ENCODE assay signal across 8 cellular contexts in genomic region chr7:99617187-99617781, GRCh38. TPM values are rescaled to one million over a fixed set of nuclear protein-coding genes. Genes with fewer than 3 reads are reported as not detected.
A peak's percentile ranks its signal among the peaks of the same experiment; 100 is the strongest.
DNase-seq lines count a peak whose midpoint lies in the region; ATAC-seq and TF ChIP-seq lines count a peak whose summit lies in the region.

No MANE protein-coding gene starts in this region.

- dilution Hi-C loops in IMR-90 (cut with HindIII; ENCODE audit: low sequenced_read_pairs, unreplicated experiment), result no loop called here

- H3K4me3 Mint-ChIP-seq in neural progenitor cell, result peak overlapping the region; percentile 96

- TF ChIP-seq CTCF in IMR-90 (conservative IDR thresholded peaks at IDR 0.05; ENCODE audit: low read depth, low read length), result no peak
- no peak for TF ChIP-seq CTCF in coronary artery (IDR thresholded peaks at IDR 0.05)
- no peak for TF ChIP-seq CTCF in neural progenitor cell (IDR thresholded peaks at IDR 0.05)

- H3K36me3 ChIP-seq in IMR-90 (ENCODE audit: control insufficient read depth, insufficient read depth, low read length), result peaks cover 24% of the 10 kb centered on the region
- H3K36me3 ChIP-seq in neural progenitor cell, result no peaks in the 10 kb centered on the region

- no peaks in the 10 kb centered on the region for H4K20me1 ChIP-seq in IMR-90 (ENCODE audit: insufficient read depth, low read length)
- no peaks in the 10 kb centered on the region for H4K20me1 ChIP-seq in neural progenitor cell (ENCODE audit: low read depth)

- H3K23ac ChIP-seq in IMR-90 (ENCODE audit: low read depth, low read length), result no peak overlapping the region

- peak overlapping the region; percentile 16 for H2BK5ac ChIP-seq in IMR-90 (ENCODE audit: low read depth, low read length, poor library complexity, severe bottlenecking)

- H3K27me3 Mint-ChIP-seq in neural progenitor cell (ENCODE audit: insufficient read depth, low read depth), result peaks cover 3% of the 10 kb centered on the region

- H2AFZ ChIP-seq in IMR-90 (replicated peaks; ENCODE audit: low read length, poor library complexity), result peak overlapping the region; percentile 99
- peak overlapping the region; percentile 86 for H2AFZ ChIP-seq in neural progenitor cell (replicated peaks)

- peaks cover 3% of the 10 kb centered on the region for H3K9me1 ChIP-seq in IMR-90 (ENCODE audit: insufficient read depth, low read length)

- H3K4me3 ChIP-seq in IMR-90 (ENCODE audit: insufficient read depth, low read depth, low read length) (peak overlapping the region; percentile 63), coronary artery (peak overlapping the region; percentile 93), neural progenitor cell (peak overlapping the region; percentile 88)

- H3K9me3 ChIP-seq in IMR-90 (ENCODE audit: control insufficient read depth, insufficient read depth, low read length), result no peaks in the 10 kb centered on the region
- H3K9me3 ChIP-seq in neural progenitor cell (ENCODE audit: low read depth), result no peaks in the 10 kb centered on the region

- DNase-seq in IMR-90 (no peak), coronary artery (ENCODE audit: low spot score) (no peak), neural progenitor cell (ENCODE audit: low spot score) (peak; percentile 12), Kasumi-1 (lab: John Stamatoyannopoulos, UW) (no peak)

- H3K27ac ChIP-seq in IMR-90 (ENCODE audit: insufficient read depth, low read length) (peak overlapping the region; percentile 46), coronary artery (peak overlapping the region; percentile 79 to 88), neural progenitor cell (no peak overlapping the region)

- peak overlapping the region; percentile 90 for H2AK9ac ChIP-seq in IMR-90 (replicated peaks; ENCODE audit: low read depth, low read length, poor library complexity)

- H4K8ac ChIP-seq in IMR-90 (ENCODE audit: low read depth in 2 of 2, low read length in 2 of 2), result peak overlapping the region; percentile 68 to 93

- H3K4me1 ChIP-seq in IMR-90 (ENCODE audit: control insufficient read depth, insufficient read depth, low read length) (no peaks in the 10 kb centered on the region), neural progenitor cell (peaks cover 6% of the 10 kb centered on the region)

- peaks cover 15% of the 10 kb centered on the region for H3K4me1 Mint-ChIP-seq in neural progenitor cell

- POLR2A ChIA-PET in IMR-90 (lab: Charles Lee; ENCODE audit: unreplicated experiment), result no interaction called here

- no peak for TF ChIP-seq POLR2A in IMR-90 (IDR thresholded peaks at IDR 0.05; ENCODE audit: low read depth, low read length)

- intact Hi-C loops in IMR-90 (cut with micrococcal nuclease), result loop anchor here (2.0 to 5.0 kb wide), 3 partner anchors 55 to 375 kb away; partner anchors contain the start of gene ZKSCAN5

- no peaks in the 10 kb centered on the region for H3K9me3 Mint-ChIP-seq in neural progenitor cell

- no TSS peak for BruUV-seq in IMR-90 (replicated peaks; lab: Mats Ljungman, UMichigan)

- no peak overlapping the region for H2BK15ac ChIP-seq in IMR-90 (ENCODE audit: low read depth, low read length)

- H3K4ac ChIP-seq in IMR-90 (ENCODE audit: low read depth, low read length), result peak overlapping the region; percentile 72

- H3K4me2 ChIP-seq in IMR-90 (ENCODE audit: low read depth, low read length) (peak overlapping the region; percentile 76), neural progenitor cell (peak overlapping the region; percentile 97)

- peaks cover 16% of the 10 kb centered on the region for H3K79me2 ChIP-seq in neural progenitor cell (ENCODE audit: low read depth)

- no peak overlapping the region for H3K27ac Mint-ChIP-seq in neural progenitor cell

- no peak overlapping the region for H3K18ac ChIP-seq in IMR-90 (ENCODE audit: low read depth, low read length)

- no peak overlapping the region for H2BK120ac ChIP-seq in IMR-90 (ENCODE audit: low read depth, low read length)

- no peaks in the 10 kb centered on the region for H3F3A ChIP-seq in neural progenitor cell (ENCODE audit: low read depth)

- H3K14ac ChIP-seq in IMR-90 (replicated peaks; ENCODE audit: low read depth, low read length), result peak overlapping the region; percentile 77; the same call in 1 of the 2 replicates

- H3K27me3 ChIP-seq in IMR-90 (ENCODE audit: control insufficient read depth, insufficient read depth, low read length) (no peaks in the 10 kb centered on the region), neural progenitor cell (no peaks in the 10 kb centered on the region)

- ATAC-seq in GM18858 (IDR thresholded peaks at IDR 0.05; ENCODE audit: unreplicated experiment), result peak; percentile 18
- ATAC-seq in IMR-90 (ENCODE audit: low read depth), result no peak
- ATAC-seq in esophagus mucosa, result no peak
- ATAC-seq in HG02870 (IDR thresholded peaks at IDR 0.05; ENCODE audit: unreplicated experiment), result no peak
- ATAC-seq in HG02798 (IDR thresholded peaks at IDR 0.05; ENCODE audit: poor library complexity, unreplicated experiment), result no peak

- H4K5ac ChIP-seq in IMR-90 (ENCODE audit: low read depth, low read length), result peak overlapping the region; percentile 50

- TF ChIP-seq RAD21 in IMR-90 (IDR thresholded peaks at IDR 0.05; ENCODE audit: low read length), result peak; percentile 3; the same call in 1 of the 2 replicates

- peaks cover 17 to 35% of the 10 kb centered on the region in 2 experiments; a peak in 3 of 4 replicates for H3K79me1 ChIP-seq in IMR-90 (ENCODE audit: low read depth in 1 of 2, low read length in 2 of 2)

- peaks cover 7% of the 10 kb centered on the region for H3K36me3 Mint-ChIP-seq in neural progenitor cell

- 0 out of 2 replicates have a peak overlapping the region, but pooled peaks have one; percentile 32 for H3K56ac ChIP-seq in IMR-90 (ENCODE audit: extremely low read depth, insufficient read depth, low read length)

- peak overlapping the region; percentile 42; the same call in 1 of the 2 replicates for H4K91ac ChIP-seq in IMR-90 (ENCODE audit: insufficient read depth, low read depth, low read length)

- in situ Hi-C loops in IMR-90 (cut with MboI; ENCODE audit: low sequenced_read_pairs), result loop anchor here (5.0 kb wide), 1 partner anchor 55 kb away; no protein-coding TSS in a partner anchor

- CTCF ChIA-PET in IMR-90 (lab: Yijun Ruan, JAX), result interaction anchor here (0.6 to 1.1 kb wide), 3 partner anchors 14 to 327 kb away, joined by 3 read pairs; no protein-coding TSS in a partner anchor

- no peak overlapping the region for H2BK20ac ChIP-seq in IMR-90 (ENCODE audit: low read depth, low read length)

- peak overlapping the region; percentile 64 for H2AK5ac ChIP-seq in IMR-90 (ENCODE audit: low read depth, low read length)

- H3K9ac ChIP-seq in IMR-90 (ENCODE audit: low read depth, low read length), result peak overlapping the region; percentile 79
- peak overlapping the region; percentile 95 for H3K9ac ChIP-seq in neural progenitor cell

- 47% methylated on average over 5 of the region's 22 CpGs; no CpG with 5 or more reads in 1 of the 2 experiments for WGBS in IMR-90 (ENCODE audit: extremely low coverage in 2 of 2, insufficient read length in 1 of 2), 2 experiments

TF ChIP-seq in IMR-90, 13 proteins besides CTCF, POLR2A, EP300 and RAD21:
- no peak for TF ChIP-seq MAFK (IDR thresholded peaks at IDR 0.05; ENCODE audit: low read depth, low read length)
- TF ChIP-seq BHLHE40 (IDR thresholded peaks at IDR 0.05; ENCODE audit: low read depth, low read length), result no peak
- TF ChIP-seq CEBPB (IDR thresholded peaks at IDR 0.05; ENCODE audit: low read depth, low read length), result no peak
- no peak for TF ChIP-seq MXI1 (IDR thresholded peaks at IDR 0.05; ENCODE audit: borderline replicate concordance, low read depth, low read length)
- no peak for TF ChIP-seq NFE2L2 (IDR thresholded peaks at IDR 0.05; ENCODE audit: low read depth, low read length)

RNA-seq across cellular contexts. Expression of gene ZSCAN25, which starts 0.5 kb away (rescaled TPM):
- total RNA-seq in IMR-90 (2012; rRNA removed) (9.0 and 9.2 TPM in 2 replicates), neural progenitor cell (ENCODE audit: low replicate concordance) (8.7 and 13.3 TPM in 2 replicates), esophagus mucosa (9.6 TPM)
- 6.2 TPM in 2 replicates for polyA plus RNA-seq in IMR-90 (2012; rRNA removed)
- 4.7 and 5.4 TPM in 2 replicates for polyA plus RNA-seq in IMR-90 (2012; cell fraction: cytosol; rRNA removed)
- 14.3 and 16.5 TPM in 2 replicates for polyA plus RNA-seq in IMR-90 (2012; cell fraction: nucleus; rRNA removed; ENCODE audit: low replicate concordance)

RNA-seq across cellular contexts. Expression of gene TMEM225B, which starts 19.2 kb away (rescaled TPM):
- 0.54 and 0.56 TPM in 2 replicates for total RNA-seq in IMR-90 (2012; rRNA removed)
- 0.27 and 0.32 TPM in 2 replicates for polyA plus RNA-seq in IMR-90 (2012; rRNA removed)
- 0.27 and 0.42 TPM in 2 replicates for polyA plus RNA-seq in IMR-90 (2012; cell fraction: cytosol; rRNA removed)
- 0.78 and 1.5 TPM in 2 replicates for polyA plus RNA-seq in IMR-90 (2012; cell fraction: nucleus; rRNA removed; ENCODE audit: low replicate concordance)
- total RNA-seq in neural progenitor cell (ENCODE audit: low replicate concordance), result 0.53 TPM in 1 of 2 replicates, not detected in the other
- 1.00 TPM for total RNA-seq in esophagus mucosa

RNA-seq across cellular contexts. Expression of gene ZNF655, which starts 58.8 kb away (rescaled TPM):
- total RNA-seq in IMR-90 (2012; rRNA removed) (49.6 and 56.4 TPM in 2 replicates), neural progenitor cell (ENCODE audit: low replicate concordance) (59.3 and 66.3 TPM in 2 replicates), esophagus mucosa (49.9 TPM)
- 47.9 and 54.7 TPM in 2 replicates for polyA plus RNA-seq in IMR-90 (2012; rRNA removed)
- 26.5 and 29.6 TPM in 2 replicates for polyA plus RNA-seq in IMR-90 (2012; cell fraction: cytosol; rRNA removed)
- polyA plus RNA-seq in IMR-90 (2012; cell fraction: nucleus; rRNA removed; ENCODE audit: low replicate concordance), result 145 and 220 TPM in 2 replicates
